Comparison of ENCODE assay signal across 1 cellular context in genomic region chr2:235485362-235485761, GRCh38.
TF ChIP-seq lines count a peak whose summit lies in the region.

No MANE protein-coding gene starts in this region.

TF ChIP-seq in K562, 482 proteins besides CTCF, POLR2A, EP300 and RAD21 (continued from another document and continues in another):
- no peak for TF ChIP-seq THAP12 (CRISPR knock-in tag; IDR thresholded peaks at IDR 0.05)
- no peak for TF ChIP-seq BCLAF1 (IDR thresholded peaks at IDR 0.05; ENCODE audit: borderline replicate concordance in 1 of 2, control insufficient read depth in 1 of 2, low read depth in 2 of 2, low read length in 1 of 2)
- TF ChIP-seq SIN3B (IDR thresholded peaks at IDR 0.05; ENCODE audit: low read depth), result no peak
- no peak for TF ChIP-seq ZNF778 (CRISPR knock-in tag; IDR thresholded peaks at IDR 0.05)
- TF ChIP-seq BCOR (IDR thresholded peaks at IDR 0.05), result no peak
- TF ChIP-seq FOXP4 (CRISPR knock-in tag; IDR thresholded peaks at IDR 0.05; ENCODE audit: borderline replicate concordance), result no peak
- no peak for TF ChIP-seq SIN3A (IDR thresholded peaks at IDR 0.05; ENCODE audit: borderline replicate concordance in 2 of 2, control insufficient read depth in 1 of 2, low read depth in 2 of 2, low read length in 2 of 2)
- TF ChIP-seq ZNF507 (tag; conservative IDR thresholded peaks at IDR 0.05), result no peak
- TF ChIP-seq RNF2 (IDR thresholded peaks at IDR 0.05), result no peak
- no peak for TF ChIP-seq ZNF239 (CRISPR knock-in tag; IDR thresholded peaks at IDR 0.05)
- TF ChIP-seq COPS2 (conservative IDR thresholded peaks at IDR 0.05), result no peak
- no peak for TF ChIP-seq DNMT1 (IDR thresholded peaks at IDR 0.05)
- no peak for TF ChIP-seq SIX5 (IDR thresholded peaks at IDR 0.05; ENCODE audit: borderline replicate concordance in 1 of 2, insufficient read depth in 1 of 2, low read depth in 1 of 2, low read length in 2 of 2)
- TF ChIP-seq ZNF780A (CRISPR knock-in tag; IDR thresholded peaks at IDR 0.05), result no peak
- TF ChIP-seq C11orf30 (IDR thresholded peaks at IDR 0.05; ENCODE audit: low read depth), result peak; percentile 47
- no peak for TF ChIP-seq CREB3L1 (IDR thresholded peaks at IDR 0.05; ENCODE audit: borderline replicate concordance, low read depth)
- no peak for TF ChIP-seq STAT6 (CRISPR knock-in tag; IDR thresholded peaks at IDR 0.05)
- no peak for TF ChIP-seq AFF4 (CRISPR knock-in tag; IDR thresholded peaks at IDR 0.05)
- TF ChIP-seq FOS (IDR thresholded peaks at IDR 0.05; ENCODE audit: extremely low read depth, insufficient read length), result peak; percentile 50
- no peak for TF ChIP-seq TCFL5 (CRISPR knock-in tag; conservative IDR thresholded peaks at IDR 0.05)
- TF ChIP-seq MIER1 (IDR thresholded peaks at IDR 0.05; ENCODE audit: low read depth), result no peak
- TF ChIP-seq ZNF143 (CRISPR knock-in tag; IDR thresholded peaks at IDR 0.05), result no peak
- no peak for TF ChIP-seq NFXL1 (CRISPR knock-in tag; IDR thresholded peaks at IDR 0.05)
- no peak for TF ChIP-seq HDAC3 (IDR thresholded peaks at IDR 0.05; ENCODE audit: borderline replicate concordance, partially characterized antibody)
- TF ChIP-seq TCF7 (IDR thresholded peaks at IDR 0.05; ENCODE audit: borderline replicate concordance), result no peak
- no peak for TF ChIP-seq SNIP1 (IDR thresholded peaks at IDR 0.05; ENCODE audit: low read depth)
- 0 out of 2 replicates have a peak, but pooled peaks have one; percentile 22 for TF ChIP-seq CTBP1 (IDR thresholded peaks at IDR 0.05; ENCODE audit: borderline replicate concordance)
- TF ChIP-seq L3MBTL2 (IDR thresholded peaks at IDR 0.05), result peak; percentile 59
- TF ChIP-seq ZNF668 (CRISPR knock-in tag; IDR thresholded peaks at IDR 0.05), result no peak
- TF ChIP-seq SMARCA4 (IDR thresholded peaks at IDR 0.05), result peak; percentile 74; the same call in 1 of the 2 replicates
- TF ChIP-seq ZNF121 (CRISPR knock-in tag; conservative IDR thresholded peaks at IDR 0.05), result no peak
- TF ChIP-seq SP1 (CRISPR knock-in tag; IDR thresholded peaks at IDR 0.05), result no peak
- TF ChIP-seq CSDE1 (IDR thresholded peaks at IDR 0.05), result no peak
- TF ChIP-seq ZNF436 (CRISPR knock-in tag; IDR thresholded peaks at IDR 0.05), result no peak
- peak; percentile 49; the same call in 1 of the 2 replicates for TF ChIP-seq ATF7 (IDR thresholded peaks at IDR 0.05)
- TF ChIP-seq GTF2A2 (tag; IDR thresholded peaks at IDR 0.05), result no peak
- no peak for TF ChIP-seq RHOXF2B (CRISPR knock-in tag; conservative IDR thresholded peaks at IDR 0.05)
- TF ChIP-seq ELK1 (CRISPR knock-in tag; IDR thresholded peaks at IDR 0.05), result no peak
- no peak for TF ChIP-seq CXXC5 (CRISPR knock-in tag; IDR thresholded peaks at IDR 0.05)
- no peak for TF ChIP-seq ZNF253 (CRISPR knock-in tag; conservative IDR thresholded peaks at IDR 0.05)
- TF ChIP-seq ZBTB33 (CRISPR knock-in tag; IDR thresholded peaks at IDR 0.05), result no peak
- TF ChIP-seq POLR2H (tag; IDR thresholded peaks at IDR 0.05; ENCODE audit: low read depth), result no peak
- no peak for TF ChIP-seq ZNF830 (CRISPR knock-in tag; IDR thresholded peaks at IDR 0.05)
- TF ChIP-seq ZNF76 (CRISPR knock-in tag; IDR thresholded peaks at IDR 0.05; ENCODE audit: borderline replicate concordance), result no peak
- TF ChIP-seq ZFX (CRISPR knock-in tag; IDR thresholded peaks at IDR 0.05), result no peak
- no peak for TF ChIP-seq ZSCAN29 (IDR thresholded peaks at IDR 0.05)
- TF ChIP-seq FOXJ2 (tag; IDR thresholded peaks at IDR 0.05), result no peak
- no peak for TF ChIP-seq NFIC (IDR thresholded peaks at IDR 0.05)
- no peak for TF ChIP-seq ELK3 (CRISPR knock-in tag; IDR thresholded peaks at IDR 0.05)
